Comparison of ENCODE assay signal across 8 cellular contexts in the genomic region with DNA sequence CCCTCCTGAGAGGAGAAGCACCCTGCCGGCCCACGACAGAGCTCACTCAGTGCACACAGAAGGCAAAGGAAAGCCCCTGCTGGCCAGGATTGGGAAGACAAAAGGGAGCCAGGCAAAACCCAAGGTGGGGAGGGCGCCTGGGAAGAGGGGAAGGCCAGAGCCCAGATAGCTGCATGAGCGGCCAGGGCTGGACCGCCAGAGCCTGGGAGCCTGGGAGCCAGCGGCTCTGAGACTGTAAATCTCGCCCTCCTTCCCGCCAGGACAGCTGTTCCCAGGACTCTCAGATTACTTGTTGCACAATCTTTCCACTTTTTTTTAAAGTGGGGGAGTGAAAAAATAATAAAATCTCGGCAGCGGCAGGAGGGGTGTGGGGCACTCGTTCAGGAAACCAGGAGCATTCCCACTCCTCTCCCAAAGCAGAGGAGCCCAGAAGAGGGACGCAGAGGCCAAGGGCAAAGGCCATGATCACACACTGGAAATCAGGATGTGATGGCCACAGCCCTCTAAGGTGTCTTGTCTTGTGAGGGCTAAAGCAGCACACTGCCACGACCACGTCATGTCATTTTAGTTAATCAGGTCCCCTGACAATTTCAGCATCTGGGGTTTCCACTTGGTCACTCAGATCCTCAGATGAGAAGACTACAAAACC. TPM values are rescaled to one million over a fixed set of nuclear protein-coding genes. Genes with fewer than 3 reads are reported as not detected.
A peak's percentile ranks its signal among the peaks of the same experiment; 100 is the strongest.
DNase-seq lines count a peak whose midpoint lies in the region; ATAC-seq and TF ChIP-seq lines count a peak whose summit lies in the region.

No MANE protein-coding gene starts in this region.

- H3K4me2 ChIP-seq in mesenchymal stem cell (ENCODE audit: low read length, poor library complexity, severe bottlenecking), result no peak overlapping the region

- no peak overlapping the region for H2AFZ ChIP-seq in mesenchymal stem cell (ENCODE audit: low read depth, low read length)

- H2AK5ac ChIP-seq in mesenchymal stem cell (ENCODE audit: low read length, severe bottlenecking), result no peak overlapping the region

- H3K79me1 ChIP-seq in mesenchymal stem cell (replicated peaks; ENCODE audit: low read length, poor library complexity, severe bottlenecking), result peaks cover 46% of the 10 kb centered on the region

- no peak overlapping the region for H4K8ac ChIP-seq in mesenchymal stem cell (ENCODE audit: low read length)

- CTCF ChIA-PET in AG04450 (lab: Charles Lee), result interaction anchor here (0.6 to 2.4 kb wide), 21 partner anchors 11 to 303 kb away, joined by 3 to 10 read pairs (median 4); a partner anchor contains a TSS

- peak overlapping the region; percentile 65 for H3K9ac ChIP-seq in mesenchymal stem cell (ENCODE audit: low read length)

- no peak overlapping the region for H3K14ac ChIP-seq in mesenchymal stem cell (ENCODE audit: low read length in 2 of 2)

- POLR2A ChIA-PET in AG04450 (lab: Yijun Ruan, JAX), result interaction anchor here (0.6 to 2.9 kb wide), 5 partner anchors 13 to 127 kb away, joined by 3 to 15 read pairs (median 8); a partner anchor contains a TSS

- no peaks in the 10 kb centered on the region for H3K27me3 ChIP-seq in AG04450 (ENCODE audit: control insufficient read depth, insufficient read depth, low read length)
- H3K27me3 ChIP-seq in mesenchymal stem cell (ENCODE audit: control insufficient read depth in 1 of 2, insufficient read depth in 1 of 2, low read length in 2 of 2), result no peaks in the 10 kb centered on the region
- no peaks in the 10 kb centered on the region for H3K27me3 ChIP-seq in aorta (ENCODE audit: control insufficient read depth in 1 of 2, insufficient read depth in 2 of 2, low read length in 1 of 2)

- H3K18ac ChIP-seq in mesenchymal stem cell (ENCODE audit: low read depth in 1 of 2, low read length in 2 of 2), result peak overlapping the region; percentile 44 to 48

- H2BK12ac ChIP-seq in mesenchymal stem cell (ENCODE audit: low read length in 2 of 2), result peak overlapping the region in 1 of 2 experiments; percentile 82

- DNase-seq in AG04450 (ENCODE audit: low read depth, low spot score) (peak; percentile 90), M059J (ENCODE audit: low read depth) (peak; percentile 97), dermis microvascular lymphatic vessel endothelial cell (ENCODE audit: low read depth in 2 of 2) (peak; percentile 61 to 87), mesenchymal stem cell (peak; percentile 98), aorta (peak; percentile 92 to 93), CD1c-positive myeloid dendritic cell (ENCODE audit: extremely low spot score) (no peak), UCSD-AML1 (lab: John Stamatoyannopoulos, UW; ENCODE audit: unreplicated experiment) (no peak)

- H3K23ac ChIP-seq in mesenchymal stem cell (ENCODE audit: low read length in 2 of 2), result no peak overlapping the region

- ATAC-seq in aorta (ENCODE audit: low FRiP score), result peak; percentile 84
- ATAC-seq in HG03432 (IDR thresholded peaks at IDR 0.05; ENCODE audit: unreplicated experiment), result no peak

- intact Hi-C loops in aorta (cut with DNase I), result loop anchor here (1.0 to 5.0 kb wide), 5 partner anchors 51 to 140 kb away; a partner anchor contains a TSS

- H2BK5ac ChIP-seq in mesenchymal stem cell (ENCODE audit: low read depth, low read length, poor library complexity, severe bottlenecking), result no peak overlapping the region

- peak; percentile 64 for TF ChIP-seq CTCF in AG04450 (IDR thresholded peaks at IDR 0.05; ENCODE audit: low read depth, low read length)

- H2BK120ac ChIP-seq in mesenchymal stem cell (ENCODE audit: low read depth, low read length), result no peak overlapping the region

- H3K9me3 ChIP-seq in AG04450 (ENCODE audit: control insufficient read depth, insufficient read depth, low read length) (no peaks in the 10 kb centered on the region), mesenchymal stem cell (ENCODE audit: control insufficient read depth, low read length) (no peaks in the 10 kb centered on the region), aorta (ENCODE audit: control insufficient read depth, low read length) (no peaks in the 10 kb centered on the region)

- H3K4me3 ChIP-seq in AG04450 (ENCODE audit: low read depth, low read length) (peak overlapping the region; percentile 34; the same call in 1 of the 2 replicates), mesenchymal stem cell (ENCODE audit: insufficient read depth in 1 of 2, low read depth in 1 of 2, low read length in 2 of 2) (peak overlapping the region in 1 of 2 experiments; percentile 65), aorta (ENCODE audit: low read length in 2 of 2) (no peak overlapping the region)

- WGBS in mesenchymal stem cell, result 19% methylated on average over 10 of the region's 14 CpGs
- 2 to 5% methylated on average over 14 of the region's 14 CpGs for WGBS in aorta, 2 donors

- peak overlapping the region; percentile 58 for H4K91ac ChIP-seq in mesenchymal stem cell (ENCODE audit: low read length)

- peak overlapping the region in 1 of 2 experiments; percentile 40 for H3K4ac ChIP-seq in mesenchymal stem cell (ENCODE audit: low read depth in 1 of 2, low read length in 2 of 2)

- H2BK15ac ChIP-seq in mesenchymal stem cell (ENCODE audit: low read depth, poor library complexity, severe bottlenecking), result peak overlapping the region; percentile 15

- peaks cover 64 to 71% of the 10 kb centered on the region in 2 experiments for H3K36me3 ChIP-seq in mesenchymal stem cell (ENCODE audit: control insufficient read depth in 1 of 2, insufficient read depth in 2 of 2, low read depth in 1 of 2, low read length in 2 of 2)
- H3K36me3 ChIP-seq in aorta (ENCODE audit: control insufficient read depth in 1 of 2, insufficient read depth in 2 of 2, low read length in 1 of 2), result peaks cover 0 to 11% of the 10 kb centered on the region in 2 donors

- H3K4me1 ChIP-seq in mesenchymal stem cell (ENCODE audit: control insufficient read depth, insufficient read depth, low read depth, low read length) (peaks cover 54% of the 10 kb centered on the region), aorta (ENCODE audit: control insufficient read depth in 1 of 2, insufficient read depth in 2 of 2, low read length in 2 of 2) (no peaks in the 10 kb centered on the region)

- peak overlapping the region; percentile 100 for H3K27ac ChIP-seq in AG04450 (ENCODE audit: low read depth, low read length)
- peak overlapping the region; percentile 55 for H3K27ac ChIP-seq in mesenchymal stem cell (ENCODE audit: low read length, poor library complexity, severe bottlenecking)
- H3K27ac ChIP-seq in aorta (ENCODE audit: low read depth in 1 of 2, low read length in 2 of 2), result peak overlapping the region; percentile 89 to 97

RNA-seq across cellular contexts. Expression of a gene that starts 19.6 kb away (rescaled TPM):
- not detected in 2 replicates for polyA plus RNA-seq in AG04450 (2011; rRNA removed)
- polyA minus RNA-seq in AG04450 (2011; rRNA and poly(A)+ RNA removed), result 0.13 and 0.55 TPM in 2 replicates
- not detected in 2 replicates for total RNA-seq in M059J (2014; rRNA removed; shearing (Covaris generic))
- total RNA-seq in dermis microvascular lymphatic vessel endothelial cell, result under 0.01 TPM in 1 of 2 replicates, not detected in the other
- 0.01 TPM for polyA plus RNA-seq in mesenchymal stem cell (2013, experiment 1 of 2)
- not detected for polyA plus RNA-seq in mesenchymal stem cell (2013, experiment 2 of 2)
- total RNA-seq in aorta, result 1 to 10 TPM in 1 of 2 donors, under 1 TPM in 1; 0.48 to 1.0 TPM
- 1 to 10 TPM in 1 of 2 donors, not detected in 1; 1.0 TPM for polyA plus RNA-seq in aorta

RNA-seq across cellular contexts. Expression of a gene that starts 51.1 kb away (rescaled TPM):
- polyA plus RNA-seq in AG04450 (2011; rRNA removed) (8.8 and 10.5 TPM in 2 replicates), aorta (100 to 1,000 TPM in 1 of 2 donors, 10 to 100 TPM in 1; 23.5 to 160 TPM)
- 30.6 and 39.4 TPM in 2 replicates for polyA minus RNA-seq in AG04450 (2011; rRNA and poly(A)+ RNA removed)
- 0.66 and 2.4 TPM in 2 replicates for total RNA-seq in M059J (2014; rRNA removed; shearing (Covaris generic))
- total RNA-seq in dermis microvascular lymphatic vessel endothelial cell (0.13 and 0.89 TPM in 2 replicates), aorta (100 to 1,000 TPM; 376 to 423 TPM)
- 30.2 TPM for polyA plus RNA-seq in mesenchymal stem cell (2013, experiment 1 of 2)
- 28.8 TPM for polyA plus RNA-seq in mesenchymal stem cell (2013, experiment 2 of 2)

Comparison
In these comparisons a context has a peak if more than half of its experiments do, and no peak if none do; other contexts are left out.
1. DNase-seq: peak in AG04450 (single experiment), M059J (single experiment), dermis microvascular lymphatic vessel endothelial cell (2 of 2), mesenchymal stem cell (single experiment) and aorta (2 of 2); none in CD1c-positive myeloid dendritic cell (single experiment) and UCSD-AML1 (single experiment).
2. RNA of a gene that starts 51.1 kb away (total RNA-seq): 376 to 423 TPM in aorta; 0.66 to 2.4 TPM in M059J and 0.13 to 0.89 TPM in dermis microvascular lymphatic vessel endothelial cell; every median in the first group is over 100 times any median in the second.
3. Peak in every context shown above with its lines, with median percentiles within 50 percentile points of each other: H3K27ac ChIP-seq.